Comparison of ENCODE assay signal across 28 cellular contexts in the genomic region with DNA sequence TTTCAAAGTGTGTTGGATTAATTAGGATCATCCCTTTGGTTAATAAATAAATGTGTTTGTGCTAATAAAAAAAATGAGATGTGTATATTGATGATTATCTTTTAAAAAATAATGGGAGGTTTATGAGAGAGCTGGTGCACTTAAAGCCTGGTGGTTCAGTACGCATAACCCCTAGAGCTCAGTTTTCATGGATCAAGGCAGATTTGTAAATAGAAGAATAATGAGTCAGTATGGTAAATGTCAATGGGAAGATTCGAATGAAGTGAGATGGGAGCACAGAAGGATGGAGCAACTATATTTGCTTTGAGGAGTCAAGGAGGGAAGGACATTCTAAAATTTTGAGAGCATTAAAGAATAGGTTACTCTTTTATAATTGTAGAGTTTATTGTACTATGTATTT. TPM values are rescaled to one million over a fixed set of nuclear protein-coding genes. Genes with fewer than 3 reads are reported as not detected.
DNase-seq lines count a peak whose midpoint lies in the region; ATAC-seq and TF ChIP-seq lines count a peak whose summit lies in the region.
"Had no signal": no experiment of that assay in that cellular context is flagged by ENCODE, and none has a peak within 500 bp of the region (broad histone marks: within the 10 kb centered on the region; RNA-seq: fewer than 3 reads in every experiment).

No MANE protein-coding gene starts in this region.

- no peak for TF ChIP-seq POLR2A in breast epithelium (IDR thresholded peaks at IDR 0.05)

- no peaks in the 10 kb centered on the region for H3K36me3 ChIP-seq in breast epithelium
- H3K36me3 ChIP-seq: pancreas, spleen had no signal

- CTCF ChIA-PET in MCF 10A (lab: Yijun Ruan, JAX) = interaction anchor here (0.6 to 8.0 kb wide), 13 partner anchors 8 to 424 kb away, joined by 3 to 134 read pairs (median 4); no protein-coding TSS in a partner anchor

- H3K4me3 Mint-ChIP-seq in MCF 10A (ENCODE audit: unreplicated experiment) = no peak overlapping the region
- peak overlapping the region; percentile 66 for H3K4me3 Mint-ChIP-seq in activated T-helper 17 cell treated with anti-CD3 and anti-CD28 coated beads, Interleukin-2, amount 50 U/mL, for 72 hours
- H3K4me3 Mint-ChIP-seq in stimulated activated memory B cell treated with anti-CD40 and anti-IgM and Interleukin-4, amounts not matched to agents 10 μg/mL and 1 μg/mL and 100 μg/mL, for 72 hours = no peak overlapping the region
- H3K4me3 Mint-ChIP-seq: activated CD8-positive, alpha-beta T cell treated with anti-CD3 and anti-CD28 coated beads, Interleukin-2, amount 10 ng/mL, durations not matched to agents 7 days and 5 days; effector memory CD8-positive, alpha-beta T cell; natural killer cell treated with Interleukin-12 subunit alpha and Interleukin-12 subunit beta and Interleukin-15 and Interleukin-18, amount 100 ng/mL, for 72 hours; stimulated activated naive B cell treated with anti-CD40 and anti-IgM and Interleukin-4, amounts not matched to agents 10 μg/mL and 1 μg/mL and 100 μg/mL, for 72 hours had no signal

- H3K27ac Mint-ChIP-seq in MCF 10A (ENCODE audit: low read depth, unreplicated experiment) = peak overlapping the region; percentile 20
- peak overlapping the region; percentile 14 for H3K27ac Mint-ChIP-seq in activated T-helper 17 cell treated with anti-CD3 and anti-CD28 coated beads, Interleukin-2, amount 50 U/mL, for 72 hours
- H3K27ac Mint-ChIP-seq in stimulated activated memory B cell treated with anti-CD40 and anti-IgM and Interleukin-4, amounts not matched to agents 10 μg/mL and 1 μg/mL and 100 μg/mL, for 72 hours = peak overlapping the region; percentile 42
- H3K27ac Mint-ChIP-seq: activated CD8-positive, alpha-beta T cell treated with anti-CD3 and anti-CD28 coated beads, Interleukin-2, amount 10 ng/mL, durations not matched to agents 7 days and 5 days had no signal

- no peak overlapping the region for H3K27ac ChIP-seq in breast epithelium
- H3K27ac ChIP-seq: coronary artery, GM23248, hepatocyte, testis had no signal

- H3K27me3 Mint-ChIP-seq in MCF 10A (ENCODE audit: insufficient read depth, unreplicated experiment) = no peaks in the 10 kb centered on the region
- H3K27me3 Mint-ChIP-seq in activated T-helper 17 cell treated with anti-CD3 and anti-CD28 coated beads, Interleukin-2, amount 50 U/mL, for 72 hours = no peaks in the 10 kb centered on the region
- H3K27me3 Mint-ChIP-seq in stimulated activated memory B cell treated with anti-CD40 and anti-IgM and Interleukin-4, amounts not matched to agents 10 μg/mL and 1 μg/mL and 100 μg/mL, for 72 hours = no peaks in the 10 kb centered on the region
- H3K27me3 Mint-ChIP-seq: effector memory CD8-positive, alpha-beta T cell; natural killer cell treated with Interleukin-12 subunit alpha and Interleukin-12 subunit beta and Interleukin-15 and Interleukin-18, amount 100 ng/mL, for 72 hours; stimulated activated naive B cell treated with anti-CD40 and anti-IgM and Interleukin-4, amounts not matched to agents 10 μg/mL and 1 μg/mL and 100 μg/mL, for 72 hours had no signal

- TF ChIP-seq CTCF in MCF 10A (IDR thresholded peaks at IDR 0.05; ENCODE audit: unreplicated experiment) = no peak
- TF ChIP-seq CTCF in breast epithelium (IDR thresholded peaks at IDR 0.05) = no peak

- no peaks in the 10 kb centered on the region for H3K4me1 ChIP-seq in breast epithelium

- no TSS peak for BruUV-seq in MCF 10A (replicated peaks; lab: Mats Ljungman, UMichigan)

- H3K9me3 ChIP-seq in breast epithelium = no peaks in the 10 kb centered on the region
- H3K9me3 ChIP-seq: pancreas, spleen, testis had no signal

- no peaks in the 10 kb centered on the region for H3K9me3 Mint-ChIP-seq in MCF 10A (ENCODE audit: unreplicated experiment)
- H3K9me3 Mint-ChIP-seq in activated T-helper 17 cell treated with anti-CD3 and anti-CD28 coated beads, Interleukin-2, amount 50 U/mL, for 72 hours = peaks cover 3% of the 10 kb centered on the region
- no peaks in the 10 kb centered on the region for H3K9me3 Mint-ChIP-seq in stimulated activated memory B cell treated with anti-CD40 and anti-IgM and Interleukin-4, amounts not matched to agents 10 μg/mL and 1 μg/mL and 100 μg/mL, for 72 hours
- H3K9me3 Mint-ChIP-seq: effector memory CD8-positive, alpha-beta T cell; natural killer cell treated with Interleukin-12 subunit alpha and Interleukin-12 subunit beta and Interleukin-15 and Interleukin-18, amount 100 ng/mL, for 72 hours had no signal

- POLR2A ChIA-PET in MCF 10A (lab: Yijun Ruan, JAX) = interaction anchor here (0.6 to 2.1 kb wide), 7 partner anchors 12 to 118 kb away, joined by 3 to 8 read pairs (median 6); a partner anchor contains a TSS

- H3K27me3 ChIP-seq in breast epithelium = no peaks in the 10 kb centered on the region
- H3K27me3 ChIP-seq: hepatocyte, pancreas, spleen, testis had no signal

- H3K4me1 Mint-ChIP-seq in MCF 10A (ENCODE audit: insufficient read depth, unreplicated experiment) = peaks cover 56% of the 10 kb centered on the region
- peaks cover 52% of the 10 kb centered on the region for H3K4me1 Mint-ChIP-seq in activated T-helper 17 cell treated with anti-CD3 and anti-CD28 coated beads, Interleukin-2, amount 50 U/mL, for 72 hours
- peaks cover 63% of the 10 kb centered on the region for H3K4me1 Mint-ChIP-seq in stimulated activated memory B cell treated with anti-CD40 and anti-IgM and Interleukin-4, amounts not matched to agents 10 μg/mL and 1 μg/mL and 100 μg/mL, for 72 hours

- ATAC-seq in activated T-helper 17 cell treated with anti-CD3 and anti-CD28 coated beads, Interleukin-2, amount 50 U/mL, for 72 hours (replicated peaks) = no peak
- ATAC-seq in stimulated activated memory B cell treated with anti-CD40 and anti-IgM and Interleukin-4, amounts not matched to agents 10 μg/mL and 1 μg/mL and 100 μg/mL, for 72 hours = no peak
- no peak for ATAC-seq in HG02759 (IDR thresholded peaks at IDR 0.05; ENCODE audit: unreplicated experiment)
- ATAC-seq: activated CD8-positive, alpha-beta T cell treated with anti-CD3 and anti-CD28 coated beads, Interleukin-2, amount 10 ng/mL, durations not matched to agents 7 days and 5 days; effector memory CD8-positive, alpha-beta T cell; left ventricle myocardium superior; natural killer cell treated with Interleukin-12 subunit alpha and Interleukin-12 subunit beta and Interleukin-15 and Interleukin-18, amount 100 ng/mL, for 72 hours; pancreas; stimulated activated naive B cell treated with anti-CD40 and anti-IgM and Interleukin-4, amounts not matched to agents 10 μg/mL and 1 μg/mL and 100 μg/mL, for 72 hours had no signal

- no peak for DNase-seq in MCF 10A (ENCODE audit: unreplicated experiment)
- DNase-seq in breast epithelium (ENCODE audit: low spot score in 2 of 2) = no peak
- peak; percentile 30 for DNase-seq in M059J (ENCODE audit: low read depth)
- no peak for DNase-seq in NCI-H748 treated with DMSO at 0.1 percent for 48 hours (lab: John Stamatoyannopoulos, UW)
- no peak for DNase-seq in activated CD4-positive, CD25-positive, alpha-beta regulatory T cell (lab: John Stamatoyannopoulos, UW)
- DNase-seq: activated CD4-positive, alpha-beta T cell treated with anti-CD3 and anti-CD28 coated beads for 1 hour; activated CD8-positive, alpha-beta T cell treated with anti-CD3 and anti-CD28 coated beads, Interleukin-2, amount 10 ng/mL, durations not matched to agents 7 days and 5 days; activated naive CD4-positive, alpha-beta T cell; activated T-cell treated with anti-CD3 and anti-CD28 coated beads for 4 hours; C1 segment of cervical spinal cord; effector memory CD8-positive, alpha-beta T cell; GF-D8; GM23248; KG1; left ventricle myocardium superior; MV-4-11; pancreas; spleen; stimulated activated CD4-positive, alpha-beta T cell treated with anti-CD3 and anti-CD28 coated beads, Interleukin-4, amount 100 ng/mL, for 1 hour; stimulated activated naive B cell treated with anti-CD40 and anti-IgM and Interleukin-4, amounts not matched to agents 10 μg/mL and 1 μg/mL and 100 μg/mL, for 72 hours; SW 1271; testis had no signal

- H3K4me3 ChIP-seq in breast epithelium = no peak overlapping the region
- H3K4me3 ChIP-seq: coronary artery, GM23248, hepatocyte, pancreas, spleen, testis had no signal

- peaks cover 25% of the 10 kb centered on the region for H3K36me3 Mint-ChIP-seq in MCF 10A (ENCODE audit: insufficient read depth, unreplicated experiment)
- peaks cover 19% of the 10 kb centered on the region for H3K36me3 Mint-ChIP-seq in activated T-helper 17 cell treated with anti-CD3 and anti-CD28 coated beads, Interleukin-2, amount 50 U/mL, for 72 hours (ENCODE audit: low read depth)
- H3K36me3 Mint-ChIP-seq in stimulated activated memory B cell treated with anti-CD40 and anti-IgM and Interleukin-4, amounts not matched to agents 10 μg/mL and 1 μg/mL and 100 μg/mL, for 72 hours = peaks cover 24% of the 10 kb centered on the region

- intact Hi-C loops in MCF 10A (cut with micrococcal nuclease) (no loop called here), breast epithelium (cut with DNase I; ENCODE audit: low total_unique reads) (no loop called here)

RNA-seq across cellular contexts. Expression of a gene that starts 35.4 kb away (rescaled TPM):
- total RNA-seq in MCF 10A (2022) (65.7 and 92.9 TPM in 2 replicates), breast epithelium (100 to 1,000 TPM; 198 to 331 (median 259) TPM)
- total RNA-seq in M059J (2014; rRNA removed; shearing (Covaris generic)) = 22.7 and 42.8 TPM in 2 replicates
- 100 to 1,000 TPM in 1 of 2 donors, 10 to 100 TPM in 1; 95.9 to 152 TPM for total RNA-seq in activated T-helper 17 cell treated with anti-CD3 and anti-CD28 coated beads, Interleukin-2, amount 50 U/mL, for 72 hours
